In the genomic region with DNA sequence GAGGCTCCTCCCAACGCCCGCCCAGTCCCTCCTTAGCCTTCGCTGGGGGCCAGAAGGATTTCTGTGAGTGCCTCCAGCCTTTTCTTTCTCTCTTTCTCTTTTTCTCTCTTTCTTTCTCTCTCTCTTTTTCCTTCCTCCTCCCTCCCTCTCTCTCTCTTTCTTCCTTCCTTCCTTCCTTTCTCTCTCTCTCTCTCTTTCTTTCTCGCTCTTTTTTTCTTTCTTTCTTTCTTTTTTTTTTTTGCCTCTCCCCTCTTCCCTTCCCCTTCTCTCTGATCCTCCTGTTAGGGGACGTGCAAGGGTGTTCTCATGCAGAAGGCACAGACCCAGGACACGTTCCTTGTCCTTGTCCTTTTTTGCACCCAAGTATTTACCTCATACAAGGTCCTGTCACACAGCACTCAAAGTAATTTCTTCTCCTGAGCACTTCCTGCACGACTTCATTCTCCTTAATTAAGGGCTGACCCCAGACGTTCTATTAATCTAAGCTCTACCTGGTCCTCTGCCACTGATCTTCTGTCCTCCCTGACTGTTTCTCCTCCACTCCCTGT, we compare ENCODE assay signal across 8 cellular contexts. TPM values are rescaled to one million over a fixed set of nuclear protein-coding genes. Genes with fewer than 3 reads are reported as not detected.
DNase-seq lines count a peak whose midpoint lies in the region; ATAC-seq and TF ChIP-seq lines count a peak whose summit lies in the region.

No MANE protein-coding gene starts in this region.

- ATAC-seq in CD8-positive, alpha-beta T cell, result no peak
- no peak for ATAC-seq in GM19324 (IDR thresholded peaks at IDR 0.05; ENCODE audit: low FRiP score, unreplicated experiment)

- H3K27me3 ChIP-seq in CD8-positive, alpha-beta T cell (ENCODE audit: insufficient read depth, low read length), result no peaks in the 10 kb centered on the region

- no peak for DNase-seq in CD8-positive, alpha-beta T cell
- DNase-seq in LNCaP clone FGC (ENCODE audit: low read depth) (no peak), nephron progenitor cell (no peak), ecto neural progenitor cell (ENCODE audit: low spot score) (no peak), cerebellar nuclear complex (lab: John Stamatoyannopoulos, UW) (no peak), SKM-1 (lab: John Stamatoyannopoulos, UW; ENCODE audit: unreplicated experiment) (no peak)

- peaks cover 8% of the 10 kb centered on the region for H3K36me3 Mint-ChIP-seq in CD8-positive, alpha-beta T cell
- H3K36me3 Mint-ChIP-seq in dendritic cell treated with granulocyte-macrophage colony-stimulating factor and Interleukin-4, amounts not matched to agents 40 ng/mL and 50 ng/mL, for 4 days (ENCODE audit: low read depth), result no peaks in the 10 kb centered on the region
- H3K36me3 Mint-ChIP-seq in nephron progenitor cell (ENCODE audit: low read depth), result no peaks in the 10 kb centered on the region

- H3K27ac ChIP-seq in CD8-positive, alpha-beta T cell (ENCODE audit: low read depth, low read length), result no peak overlapping the region

- H3K9me3 ChIP-seq in CD8-positive, alpha-beta T cell (ENCODE audit: low read length), result no peaks in the 10 kb centered on the region

- H3K4me3 ChIP-seq in CD8-positive, alpha-beta T cell (ENCODE audit: low read depth, low read length), result peak overlapping the region; percentile 65
- H3K4me3 ChIP-seq in LNCaP clone FGC (ENCODE audit: low read depth, low read length), result peak overlapping the region; percentile 76

- peaks cover 23% of the 10 kb centered on the region for H3K4me1 Mint-ChIP-seq in CD8-positive, alpha-beta T cell (ENCODE audit: low read depth)
- peaks cover 36% of the 10 kb centered on the region for H3K4me1 Mint-ChIP-seq in dendritic cell treated with granulocyte-macrophage colony-stimulating factor and Interleukin-4, amounts not matched to agents 40 ng/mL and 50 ng/mL, for 4 days (ENCODE audit: low read depth)
- peaks cover 14% of the 10 kb centered on the region for H3K4me1 Mint-ChIP-seq in nephron progenitor cell

- no peaks in the 10 kb centered on the region for H3K36me3 ChIP-seq in CD8-positive, alpha-beta T cell (ENCODE audit: insufficient read depth, low read length)

- no peaks in the 10 kb centered on the region for H3K27me3 Mint-ChIP-seq in CD8-positive, alpha-beta T cell (ENCODE audit: low read depth)
- H3K27me3 Mint-ChIP-seq in dendritic cell treated with granulocyte-macrophage colony-stimulating factor and Interleukin-4, amounts not matched to agents 40 ng/mL and 50 ng/mL, for 4 days, result peaks cover 8% of the 10 kb centered on the region
- H3K27me3 Mint-ChIP-seq in nephron progenitor cell (ENCODE audit: low read depth, poor library complexity), result peaks cover 3% of the 10 kb centered on the region

- no peaks in the 10 kb centered on the region for H3K9me3 Mint-ChIP-seq in CD8-positive, alpha-beta T cell
- no peaks in the 10 kb centered on the region for H3K9me3 Mint-ChIP-seq in dendritic cell treated with granulocyte-macrophage colony-stimulating factor and Interleukin-4, amounts not matched to agents 40 ng/mL and 50 ng/mL, for 4 days
- H3K9me3 Mint-ChIP-seq in nephron progenitor cell, result peaks cover under 1% of the 10 kb centered on the region

- POLR2A ChIA-PET in CD8-positive, alpha-beta T cell (lab: Charles Lee), result interaction anchor here (0.7 to 1.7 kb wide), 3 partner anchors 13 to 32 kb away, joined by 3 to 9 read pairs (median 5); a partner anchor contains a TSS

- intact Hi-C loops in CD8-positive, alpha-beta T cell (cut with DNase I, micrococcal nuclease), result loop anchor here (1.0 to 2.0 kb wide), 2 partner anchors 31 kb away; a partner anchor contains a TSS
- intact Hi-C loops in dendritic cell treated with granulocyte-macrophage colony-stimulating factor and Interleukin-4, amounts not matched to agents 40 ng/mL and 50 ng/mL, for 4 days (cut with micrococcal nuclease), result no loop called here

- H3K27ac Mint-ChIP-seq in CD8-positive, alpha-beta T cell, result peak overlapping the region; percentile 86
- H3K27ac Mint-ChIP-seq in dendritic cell treated with granulocyte-macrophage colony-stimulating factor and Interleukin-4, amounts not matched to agents 40 ng/mL and 50 ng/mL, for 4 days, result peak overlapping the region; percentile 65
- no peak overlapping the region for H3K27ac Mint-ChIP-seq in nephron progenitor cell

- peak overlapping the region; percentile 92 for H3K4me3 Mint-ChIP-seq in CD8-positive, alpha-beta T cell
- peak overlapping the region; percentile 78 for H3K4me3 Mint-ChIP-seq in dendritic cell treated with granulocyte-macrophage colony-stimulating factor and Interleukin-4, amounts not matched to agents 40 ng/mL and 50 ng/mL, for 4 days
- H3K4me3 Mint-ChIP-seq in nephron progenitor cell, result peak overlapping the region; percentile 84

- CTCF ChIA-PET in CD8-positive, alpha-beta T cell (lab: Charles Lee), result interaction anchor here (1.2 to 1.8 kb wide), 3 partner anchors 9 to 771 kb away, joined by 3 to 5 read pairs (median 3); no protein-coding TSS in a partner anchor

- peaks cover 20% of the 10 kb centered on the region for H3K4me1 ChIP-seq in CD8-positive, alpha-beta T cell (ENCODE audit: insufficient read depth, low read length)

- TF ChIP-seq CTCF in CD8-positive, alpha-beta T cell (IDR thresholded peaks at IDR 0.05), result no peak
- TF ChIP-seq CTCF in LNCaP clone FGC (IDR thresholded peaks at IDR 0.05; ENCODE audit: control insufficient read depth, extremely low read depth, insufficient read depth) (no peak), nephron progenitor cell (IDR thresholded peaks at IDR 0.05) (no peak)

RNA-seq across cellular contexts. Expression of a gene that starts 0.3 kb away (rescaled TPM):
- 10 to 100 TPM; 36.4 to 36.7 TPM for total RNA-seq in CD8-positive, alpha-beta T cell

RNA-seq across cellular contexts. Expression of a gene that starts 31.7 kb away (rescaled TPM):
- under 1 TPM; 0.73 to 0.92 TPM for total RNA-seq in CD8-positive, alpha-beta T cell
